ENCODE assay signal across 9 cellular contexts in genomic region chr2:218993345-218994315, GRCh38. TPM values are rescaled to one million over a fixed set of nuclear protein-coding genes. Genes with fewer than 3 reads are reported as not detected.
DNase-seq lines count a peak whose midpoint lies in the region; ATAC-seq and TF ChIP-seq lines count a peak whose summit lies in the region.
"Had no signal": no experiment of that assay in that cellular context is flagged by ENCODE, and none has a peak within 500 bp of the region (broad histone marks: within the 10 kb centered on the region; RNA-seq: fewer than 3 reads in every experiment).

Gene CRYBA2 (minus strand): TSS chr2:218993422. CDS start chr2:218993176, 246 bp downstream.

- no peak for ATAC-seq in HG03139 (IDR thresholded peaks at IDR 0.05; ENCODE audit: unreplicated experiment)
- no peak for ATAC-seq in HG03442 (IDR thresholded peaks at IDR 0.05; ENCODE audit: unreplicated experiment)
- ATAC-seq: Panc1 had no signal

- peak within 1 kb of the TSS; percentile 97 for H3K23ac ChIP-seq in neuronal stem cell (ENCODE audit: low read depth, low read length, poor library complexity)

- no CpG with 5 or more reads among the region's 88 CpGs for WGBS in neuronal stem cell (ENCODE audit: extremely low coverage in 2 of 2, insufficient read length in 2 of 2, insufficient replicate concordance in 1 of 2), 2 donors

- no peak within 1 kb of the TSS for H2BK15ac ChIP-seq in neuronal stem cell (ENCODE audit: low read length)

- peak in 3 of 56 donors; percentile 9 to 24 (median 18) for TF ChIP-seq CTCF in dorsolateral prefrontal cortex (IDR thresholded peaks at IDR 0.05 in 54 of 56, conservative IDR thresholded peaks at IDR 0.05 in 2 of 56; ENCODE audit: low read depth in 1 of 56, partially characterized antibody in 56 of 56)

- no peaks in the 10 kb centered on the region for H3K36me3 ChIP-seq in neuronal stem cell (replicated peaks in 1 of 2; ENCODE audit: control insufficient read depth in 2 of 2, insufficient read depth in 2 of 2, low read length in 2 of 2)

- H3K9me3 ChIP-seq in neuronal stem cell (replicated peaks in 1 of 2; ENCODE audit: control insufficient read depth in 2 of 2, insufficient read depth in 1 of 2, low read depth in 1 of 2, low read length in 2 of 2): peaks cover 0 to 4% of the 10 kb centered on the region in 2 donors

- H3K4me2 ChIP-seq in neuronal stem cell (ENCODE audit: insufficient read depth, low read length, poor library complexity, severe bottlenecking): peak within 1 kb of the TSS; percentile 23

- intact Hi-C loops in dorsolateral prefrontal cortex (cut with DNase I): loop anchor here in 1 of 2 donors (1.0 to 5.0 kb wide), 2 partner anchors 65 to 116 kb away; no protein-coding TSS in a partner anchor

- peaks cover 3 to 83% (median 66%) of the 10 kb centered on the region in 45 donors for H3K27me3 ChIP-seq in dorsolateral prefrontal cortex
- peaks cover 56 to 98% (median 97%) of the 10 kb centered on the region in 3 experiments for H3K27me3 ChIP-seq in neuronal stem cell (ENCODE audit: control insufficient read depth in 3 of 3, insufficient read depth in 3 of 3, low read depth in 1 of 3, low read length in 3 of 3)

- peaks cover 2% of the 10 kb centered on the region for H3K79me1 ChIP-seq in neuronal stem cell (ENCODE audit: low read depth, low read length)

- H2AFZ ChIP-seq in neuronal stem cell (ENCODE audit: low read length): peak within 1 kb of the TSS; percentile 78

- H4K8ac ChIP-seq in neuronal stem cell (ENCODE audit: low read depth, low read length): no peak within 1 kb of the TSS

- H3K4ac ChIP-seq in neuronal stem cell (ENCODE audit: low read length): no peak within 1 kb of the TSS

- peak within 1 kb of the TSS; percentile 48 for H3K18ac ChIP-seq in neuronal stem cell (ENCODE audit: low read length)

- H3K27ac ChIP-seq in dorsolateral prefrontal cortex: no peak within 1 kb of the TSS
- H3K27ac ChIP-seq in neuronal stem cell (replicated peaks; ENCODE audit: low read length): no peak within 1 kb of the TSS

- H3K14ac ChIP-seq in neuronal stem cell (ENCODE audit: low read length): peak within 1 kb of the TSS; percentile 2

- H2BK5ac ChIP-seq in neuronal stem cell (ENCODE audit: low read length): no peak within 1 kb of the TSS

- no peak within 1 kb of the TSS for H2BK120ac ChIP-seq in neuronal stem cell (ENCODE audit: low read depth, low read length)

- no peak within 1 kb of the TSS for H2BK12ac ChIP-seq in neuronal stem cell (ENCODE audit: low read length)

- DNase-seq in COLO668 (lab: John Stamatoyannopoulos, UW; ENCODE audit: unreplicated experiment) (peak; percentile 88), M059J (ENCODE audit: low read depth) (peak; percentile 39), dorsolateral prefrontal cortex (no peak), neuronal stem cell (ENCODE audit: low spot score) (no peak), GOT3 (lab: John Stamatoyannopoulos, UW) (no peak)
- DNase-seq in NK-92 treated with Interleukin-12 subunit alpha and Interleukin-12 subunit beta, amount 100 ng/mL, for 24 hours (lab: John Stamatoyannopoulos, UW): no peak

- peak within 1 kb of the TSS; percentile 70 for H3K9ac ChIP-seq in neuronal stem cell (ENCODE audit: low read depth, low read length, poor library complexity)

- no peak within 1 kb of the TSS for H2AK5ac ChIP-seq in neuronal stem cell (ENCODE audit: low read depth, low read length)

- no peak within 1 kb of the TSS for H4K91ac ChIP-seq in neuronal stem cell (ENCODE audit: low read depth, low read length, poor library complexity)

- peak within 1 kb of the TSS; percentile 16 to 65 (median 48) for H3K4me3 ChIP-seq in dorsolateral prefrontal cortex
- peak within 1 kb of the TSS in 1 of 2 donors; percentile 5 for H3K4me3 ChIP-seq in neuronal stem cell (ENCODE audit: low read length in 2 of 2)

- H3K4me1 ChIP-seq in neuronal stem cell (ENCODE audit: control insufficient read depth in 2 of 2, insufficient read depth in 1 of 2, low read depth in 1 of 2, low read length in 2 of 2): peaks cover 0 to 10% of the 10 kb centered on the region in 2 donors

RNA-seq across cellular contexts. Expression of gene CRYBA2, which starts in this region (rescaled TPM):
- 0.17 TPM in 1 of 2 replicates, not detected in the other for total RNA-seq in M059J (2014; rRNA removed; shearing (Covaris generic))
- total RNA-seq in dorsolateral prefrontal cortex: 1 to 10 TPM in 65 of 120 experiments, under 1 TPM in 14, not detected in 41; 0.57 to 5.4 (median 1.4) TPM
- not detected for polyA plus RNA-seq in neuronal stem cell (2013, experiment 1 of 2)
- not detected for polyA plus RNA-seq in neuronal stem cell (2013, experiment 2 of 2)

Comparison
In these comparisons a context has a peak if more than half of its experiments do, and no peak if none do; other contexts are left out.
1. Peak in DNase-seq in M059J; RNA of the gene not detected or under 1 TPM.